9 cellular contexts compared by ENCODE assay signal in genomic region chr20:59004763-59005522, GRCh38. TPM values are rescaled to one million over a fixed set of nuclear protein-coding genes. Genes with fewer than 3 reads are reported as not detected.
A peak's percentile ranks its signal among the peaks of the same experiment; 100 is the strongest.
DNase-seq lines count a peak whose midpoint lies in the region; ATAC-seq, FAIRE-seq and TF ChIP-seq lines count a peak whose summit lies in the region.
"Had no signal": no experiment of that assay in that cellular context is flagged by ENCODE, and none has a peak within 500 bp of the region (broad histone marks: within the 10 kb centered on the region; RNA-seq: fewer than 3 reads in every experiment).

No MANE protein-coding gene starts in this region.

- H3K27me3 Mint-ChIP-seq in activated CD8-positive, alpha-beta T cell treated with anti-CD3 and anti-CD28 coated beads, Interleukin-2, amount 10 ng/mL, durations not matched to agents 7 days and 5 days (ENCODE audit: low read depth): no peaks in the 10 kb centered on the region

- POLR2A ChIA-PET in activated CD8-positive, alpha-beta T cell treated with anti-CD3 and anti-CD28 coated beads, Interleukin-2, amount 10 ng/mL, durations not matched to agents 7 days and 5 days (lab: Charles Lee): interaction anchor here (2.2 kb wide), 1 partner anchor 27 kb away, joined by 5 read pairs; the partner anchor contains the start of gene ATP5F1E

- peak overlapping the region; percentile 72 for H3K4me3 Mint-ChIP-seq in activated CD8-positive, alpha-beta T cell treated with anti-CD3 and anti-CD28 coated beads, Interleukin-2, amount 10 ng/mL, durations not matched to agents 7 days and 5 days

- peaks cover 14% of the 10 kb centered on the region for H3K36me3 Mint-ChIP-seq in activated CD8-positive, alpha-beta T cell treated with anti-CD3 and anti-CD28 coated beads, Interleukin-2, amount 10 ng/mL, durations not matched to agents 7 days and 5 days (ENCODE audit: low read depth)

- no peaks in the 10 kb centered on the region for H3K9me3 Mint-ChIP-seq in activated CD8-positive, alpha-beta T cell treated with anti-CD3 and anti-CD28 coated beads, Interleukin-2, amount 10 ng/mL, durations not matched to agents 7 days and 5 days (ENCODE audit: insufficient read depth)

- TF ChIP-seq POLR2A in GM12892 (IDR thresholded peaks at IDR 0.05; ENCODE audit: low read depth, low read length) (peak; percentile 74), H54 (IDR thresholded peaks at IDR 0.05; ENCODE audit: low read depth, low read length) (no peak)

- peak; percentile 86 for DNase-seq in GM12892 (ENCODE audit: insufficient read length)
- no peak for DNase-seq in HTR-8/SVneo (ENCODE audit: insufficient read length, low spot score)
- peak; percentile 67 for DNase-seq in activated CD8-positive, alpha-beta T cell treated with anti-CD3 and anti-CD28 coated beads, Interleukin-2, amount 10 ng/mL, durations not matched to agents 7 days and 5 days
- peak; percentile 82 for DNase-seq in Right ventricle myocardium inferior (ENCODE audit: missing footprints)
- DNase-seq in stimulated activated naive CD8-positive, alpha-beta T cell treated with anti-CD3 and anti-CD28 coated beads, Interleukin-15, Interleukin-2, amounts not matched to agents 100 U/mL and 50 U/mL, for 24 hours: peak; percentile 53
- no peak for DNase-seq in HK-2 (ENCODE audit: unreplicated experiment)
- no peak for DNase-seq in H54 (ENCODE audit: insufficient read length, low spot score)

- intact Hi-C loops in Right ventricle myocardium inferior (cut with DNase I): loop anchor here (2.0 kb wide), 1 partner anchor 22 kb away; no protein-coding TSS in a partner anchor

- H3K27ac Mint-ChIP-seq in activated CD8-positive, alpha-beta T cell treated with anti-CD3 and anti-CD28 coated beads, Interleukin-2, amount 10 ng/mL, durations not matched to agents 7 days and 5 days: peak overlapping the region; percentile 92

- CTCF ChIA-PET in activated CD8-positive, alpha-beta T cell treated with anti-CD3 and anti-CD28 coated beads, Interleukin-2, amount 10 ng/mL, durations not matched to agents 7 days and 5 days (lab: Charles Lee): interaction anchor here (1.1 kb wide), 1 partner anchor 12 kb away, joined by 3 read pairs; no protein-coding TSS in a partner anchor

- peak; percentile 88 for FAIRE-seq in GM12892 (lab: Jason Lieb, UNC)
- FAIRE-seq in HTR-8/SVneo (lab: Jason Lieb, UNC): peak; percentile 86
- FAIRE-seq in H54 (lab: Jason Lieb, UNC): no peak

- peaks cover 41% of the 10 kb centered on the region for H3K4me1 Mint-ChIP-seq in activated CD8-positive, alpha-beta T cell treated with anti-CD3 and anti-CD28 coated beads, Interleukin-2, amount 10 ng/mL, durations not matched to agents 7 days and 5 days (ENCODE audit: low read depth)

- peak; percentile 61 for ATAC-seq in GM21528 (IDR thresholded peaks at IDR 0.05; ENCODE audit: low FRiP score, unreplicated experiment)
- ATAC-seq in activated CD8-positive, alpha-beta T cell treated with anti-CD3 and anti-CD28 coated beads, Interleukin-2, amount 10 ng/mL, durations not matched to agents 7 days and 5 days: peak; percentile 56
- peak; percentile 61 for ATAC-seq in Right ventricle myocardium inferior
- peak; percentile 38 for ATAC-seq in stimulated activated naive CD8-positive, alpha-beta T cell treated with anti-CD3 and anti-CD28 coated beads, Interleukin-15, Interleukin-2, amounts not matched to agents 100 U/mL and 50 U/mL, for 24 hours

RNA-seq across cellular contexts. Expression of gene CTSZ, which starts 2.1 kb away (rescaled TPM):
- 109 TPM for polyA plus RNA-seq in GM12892 (2012; ENCODE audit: missing spikeins)
- total RNA-seq in activated CD8-positive, alpha-beta T cell treated with anti-CD3 and anti-CD28 coated beads, Interleukin-2, amount 10 ng/mL, durations not matched to agents 7 days and 5 days: 10 to 100 TPM; 42.4 to 44.0 TPM
- 138 TPM for total RNA-seq in Right ventricle myocardium inferior

RNA-seq across cellular contexts. Expression of gene TUBB1, which starts 14.3 kb away (rescaled TPM):
- 0.66 TPM for polyA plus RNA-seq in GM12892 (2012; ENCODE audit: missing spikeins)
- not detected for total RNA-seq in activated CD8-positive, alpha-beta T cell treated with anti-CD3 and anti-CD28 coated beads, Interleukin-2, amount 10 ng/mL, durations not matched to agents 7 days and 5 days
- 0.27 TPM for total RNA-seq in Right ventricle myocardium inferior
- total RNA-seq: activated CD8-positive, alpha-beta memory T cell treated with anti-CD3 and anti-CD28 coated beads for 36 hours had no signal

RNA-seq across cellular contexts. Expression of gene NELFCD, which starts 23.9 kb away (rescaled TPM):
- polyA plus RNA-seq in GM12892 (2012; ENCODE audit: missing spikeins): 51.1 TPM
- total RNA-seq in activated CD8-positive, alpha-beta T cell treated with anti-CD3 and anti-CD28 coated beads, Interleukin-2, amount 10 ng/mL, durations not matched to agents 7 days and 5 days: 10 to 100 TPM; 89.0 to 89.5 TPM
- 30.6 TPM for total RNA-seq in Right ventricle myocardium inferior

RNA-seq across cellular contexts. Expression of gene ATP5F1E, which starts 27.2 kb away (rescaled TPM):
- polyA plus RNA-seq in GM12892 (2012; ENCODE audit: missing spikeins): 81.7 TPM
- 10 to 100 TPM; 97.8 to 98.8 TPM for total RNA-seq in activated CD8-positive, alpha-beta T cell treated with anti-CD3 and anti-CD28 coated beads, Interleukin-2, amount 10 ng/mL, durations not matched to agents 7 days and 5 days
- total RNA-seq in Right ventricle myocardium inferior: 132 TPM

RNA-seq across cellular contexts. Expression of gene PRELID3B, which starts 37.6 kb away (rescaled TPM):
- 83.4 TPM for polyA plus RNA-seq in GM12892 (2012; ENCODE audit: missing spikeins)
- 10 to 100 TPM; 80.1 to 81.6 TPM for total RNA-seq in activated CD8-positive, alpha-beta T cell treated with anti-CD3 and anti-CD28 coated beads, Interleukin-2, amount 10 ng/mL, durations not matched to agents 7 days and 5 days
- total RNA-seq in Right ventricle myocardium inferior: 45.7 TPM

Comparison
In these comparisons a context has a peak if more than half of its experiments do, and no peak if none do; other contexts are left out.
1. DNase-seq: peak in GM12892 (single experiment), activated CD8-positive, alpha-beta T cell treated with anti-CD3 and anti-CD28 coated beads, Interleukin-2, amount 10 ng/mL, durations not matched to agents 7 days and 5 days (single experiment), Right ventricle myocardium inferior (single experiment) and stimulated activated naive CD8-positive, alpha-beta T cell treated with anti-CD3 and anti-CD28 coated beads, Interleukin-15, Interleukin-2, amounts not matched to agents 100 U/mL and 50 U/mL, for 24 hours (single experiment); none in HTR-8/SVneo (single experiment), HK-2 (single experiment) and H54 (single experiment).
2. Peak in every context shown above with its lines, with median percentiles within 50 percentile points of each other: ATAC-seq.